2 cellular contexts compared by ENCODE assay signal in genomic region chr5:87164409-87164808, GRCh38.
TF ChIP-seq lines count a peak whose summit lies in the region.

No MANE protein-coding gene starts in this region.

TF ChIP-seq in HCT116, 20 proteins besides CTCF, POLR2A, EP300 and RAD21 (continued from another document):
- TF ChIP-seq, protein P1, sequence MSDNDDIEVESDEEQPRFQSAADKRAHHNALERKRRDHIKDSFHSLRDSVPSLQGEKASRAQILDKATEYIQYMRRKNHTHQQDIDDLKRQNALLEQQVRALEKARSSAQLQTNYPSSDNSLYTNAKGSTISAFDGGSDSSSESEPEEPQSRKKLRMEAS (IDR thresholded peaks at IDR 0.05): no peak
- TF ChIP-seq, protein P2, sequence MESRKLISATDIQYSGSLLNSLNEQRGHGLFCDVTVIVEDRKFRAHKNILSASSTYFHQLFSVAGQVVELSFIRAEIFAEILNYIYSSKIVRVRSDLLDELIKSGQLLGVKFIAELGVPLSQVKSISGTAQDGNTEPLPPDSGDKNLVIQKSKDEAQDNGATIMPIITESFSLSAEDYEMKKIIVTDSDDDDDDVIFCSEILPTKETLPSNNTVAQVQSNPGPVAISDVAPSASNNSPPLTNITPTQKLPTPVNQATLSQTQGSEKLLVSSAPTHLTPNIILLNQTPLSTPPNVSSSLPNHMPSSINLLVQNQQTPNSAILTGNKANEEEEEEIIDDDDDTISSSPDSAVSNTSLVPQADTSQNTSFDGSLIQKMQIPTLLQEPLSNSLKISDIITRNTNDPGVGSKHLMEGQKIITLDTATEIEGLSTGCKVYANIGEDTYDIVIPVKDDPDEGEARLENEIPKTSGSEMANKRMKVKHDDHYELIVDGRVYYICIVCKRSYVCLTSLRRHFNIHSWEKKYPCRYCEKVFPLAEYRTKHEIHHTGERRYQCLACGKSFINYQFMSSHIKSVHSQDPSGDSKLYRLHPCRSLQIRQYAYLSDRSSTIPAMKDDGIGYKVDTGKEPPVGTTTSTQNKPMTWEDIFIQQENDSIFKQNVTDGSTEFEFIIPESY (IDR thresholded peaks at IDR 0.05; ENCODE audit: extremely low read depth, insufficient replicate concordance, low read length): no peak
- no peak for TF ChIP-seq ATF3 (IDR thresholded peaks at IDR 0.05)

TF ChIP-seq in WTC11, 78 proteins besides CTCF, POLR2A, EP300 and RAD21 (continued from another document):
- TF ChIP-seq AR (CRISPR knock-in tag; IDR thresholded peaks at IDR 0.05): no peak
- no peak for TF ChIP-seq RELA (CRISPR knock-in tag; IDR thresholded peaks at IDR 0.05; ENCODE audit: borderline replicate concordance)
- no peak for TF ChIP-seq E2F1 (CRISPR knock-in tag; IDR thresholded peaks at IDR 0.05)
- no peak for TF ChIP-seq PRRX2 (CRISPR knock-in tag; IDR thresholded peaks at IDR 0.05)
- no peak for TF ChIP-seq CBFB (CRISPR knock-in tag; IDR thresholded peaks at IDR 0.05; ENCODE audit: low read depth)
- TF ChIP-seq GTF2I (CRISPR knock-in tag; conservative IDR thresholded peaks at IDR 0.05): no peak
- TF ChIP-seq NFYB (CRISPR knock-in tag; conservative IDR thresholded peaks at IDR 0.05; ENCODE audit: low read depth): no peak
- TF ChIP-seq ESRRA (CRISPR knock-in tag; IDR thresholded peaks at IDR 0.05; ENCODE audit: borderline replicate concordance): no peak
- TF ChIP-seq JUN (CRISPR knock-in tag; IDR thresholded peaks at IDR 0.05): no peak
- no peak for TF ChIP-seq ZSCAN18 (CRISPR knock-in tag; IDR thresholded peaks at IDR 0.05)
- TF ChIP-seq NR2C2 (CRISPR knock-in tag; IDR thresholded peaks at IDR 0.05): no peak
- TF ChIP-seq, protein P3, sequence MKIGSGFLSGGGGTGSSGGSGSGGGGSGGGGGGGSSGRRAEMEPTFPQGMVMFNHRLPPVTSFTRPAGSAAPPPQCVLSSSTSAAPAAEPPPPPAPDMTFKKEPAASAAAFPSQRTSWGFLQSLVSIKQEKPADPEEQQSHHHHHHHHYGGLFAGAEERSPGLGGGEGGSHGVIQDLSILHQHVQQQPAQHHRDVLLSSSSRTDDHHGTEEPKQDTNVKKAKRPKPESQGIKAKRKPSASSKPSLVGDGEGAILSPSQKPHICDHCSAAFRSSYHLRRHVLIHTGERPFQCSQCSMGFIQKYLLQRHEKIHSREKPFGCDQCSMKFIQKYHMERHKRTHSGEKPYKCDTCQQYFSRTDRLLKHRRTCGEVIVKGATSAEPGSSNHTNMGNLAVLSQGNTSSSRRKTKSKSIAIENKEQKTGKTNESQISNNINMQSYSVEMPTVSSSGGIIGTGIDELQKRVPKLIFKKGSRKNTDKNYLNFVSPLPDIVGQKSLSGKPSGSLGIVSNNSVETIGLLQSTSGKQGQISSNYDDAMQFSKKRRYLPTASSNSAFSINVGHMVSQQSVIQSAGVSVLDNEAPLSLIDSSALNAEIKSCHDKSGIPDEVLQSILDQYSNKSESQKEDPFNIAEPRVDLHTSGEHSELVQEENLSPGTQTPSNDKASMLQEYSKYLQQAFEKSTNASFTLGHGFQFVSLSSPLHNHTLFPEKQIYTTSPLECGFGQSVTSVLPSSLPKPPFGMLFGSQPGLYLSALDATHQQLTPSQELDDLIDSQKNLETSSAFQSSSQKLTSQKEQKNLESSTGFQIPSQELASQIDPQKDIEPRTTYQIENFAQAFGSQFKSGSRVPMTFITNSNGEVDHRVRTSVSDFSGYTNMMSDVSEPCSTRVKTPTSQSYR (CRISPR knock-in tag; IDR thresholded peaks at IDR 0.05): no peak
- no peak for TF ChIP-seq ZBTB43 (CRISPR knock-in tag; IDR thresholded peaks at IDR 0.05)
- TF ChIP-seq FOXP1 (CRISPR knock-in tag; IDR thresholded peaks at IDR 0.05; ENCODE audit: borderline replicate concordance): no peak
- TF ChIP-seq ZNF671 (CRISPR knock-in tag; IDR thresholded peaks at IDR 0.05): no peak
